Comparison of ENCODE assay signal across 33 cellular contexts in the genomic region with DNA sequence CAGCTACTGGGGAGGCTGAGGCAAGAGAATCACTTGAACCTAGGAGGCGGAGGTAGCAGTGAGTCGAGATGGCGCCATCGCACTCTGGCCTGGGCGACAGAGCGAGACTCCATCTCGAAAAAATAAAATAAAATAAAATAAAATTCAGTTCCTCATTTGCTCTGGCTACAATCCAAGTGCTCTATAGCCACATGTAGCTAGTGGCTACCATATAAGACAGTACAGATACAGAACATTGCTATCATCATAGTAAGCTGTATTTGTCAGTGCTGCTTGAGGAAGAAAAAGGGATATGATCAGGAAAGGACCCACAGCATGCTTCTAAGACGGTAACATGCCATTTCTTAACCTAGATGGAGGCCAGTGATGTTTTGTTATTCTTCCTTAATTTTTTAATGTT.
"Had no signal": no experiment of that assay in that cellular context is flagged by ENCODE, and none has a peak within 500 bp of the region (broad histone marks: within the 10 kb centered on the region; RNA-seq: fewer than 3 reads in every experiment).

No MANE protein-coding gene starts in this region.

- H3K9me3 ChIP-seq: adrenal gland, ascending aorta, gastroesophageal sphincter, pancreas, prostate gland, sigmoid colon, suprapubic skin, tibial artery, upper lobe of right lung had no signal

- H3K4me1 Mint-ChIP-seq: brain; naive thymus-derived CD8-positive, alpha-beta T cell; neural crest cell; stimulated activated effector memory CD8-positive, alpha-beta T cell treated with anti-CD3 and anti-CD28 coated beads, Interleukin-12 subunit alpha, Interleukin-12 subunit beta, amount 100 ng/mL, for 72 hours; stimulated activated naive CD8-positive, alpha-beta T cell treated with anti-CD3 and anti-CD28 coated beads, Interleukin-15, amount 100 ng/mL, for 72 hours had no signal

- H3K4me3 ChIP-seq: adrenal gland, ascending aorta, cardiac muscle cell, gastroesophageal sphincter, hepatocyte, pancreas, prostate gland, sigmoid colon, suprapubic skin, tibial artery, upper lobe of right lung had no signal

- H3K36me3 ChIP-seq: adrenal gland, pancreas, prostate gland had no signal

- H3K27ac ChIP-seq: adrenal gland, ascending aorta, cardiac muscle cell, gastroesophageal sphincter, hepatocyte, pancreas, sigmoid colon, suprapubic skin, tibial artery, upper lobe of right lung had no signal

- H3K27me3 ChIP-seq: adrenal gland, ascending aorta, cardiac muscle cell, gastroesophageal sphincter, hepatocyte, pancreas, sigmoid colon, suprapubic skin, tibial artery, upper lobe of right lung had no signal

- H3K4me1 ChIP-seq: adrenal gland, ascending aorta, gastroesophageal sphincter, pancreas, prostate gland, sigmoid colon, suprapubic skin, tibial artery, upper lobe of right lung had no signal

- H3K27ac Mint-ChIP-seq: activated naive CD8-positive, alpha-beta T cell; activated T-cell treated with anti-CD3 and anti-CD28 coated beads, Interleukin-2, amount 50 U/mL, for 72 hours; brain; effector memory CD8-positive, alpha-beta T cell; memory B cell; stimulated activated effector memory CD8-positive, alpha-beta T cell treated with anti-CD3 and anti-CD28 coated beads, Interleukin-12 subunit alpha, Interleukin-12 subunit beta, amount 100 ng/mL, for 72 hours; T-helper 1 cell treated with Interleukin-12 subunit alpha and Interleukin-12 subunit beta and Interleukin-4 antibody, amounts not matched to agents 30 μg/mL and 1 μg/mL, for 36 hours had no signal

- H3K4me3 Mint-ChIP-seq: activated naive CD8-positive, alpha-beta T cell; activated T-cell treated with anti-CD3 and anti-CD28 coated beads, Interleukin-2, amount 50 U/mL, for 72 hours; brain; effector memory CD8-positive, alpha-beta T cell; memory B cell; naive thymus-derived CD8-positive, alpha-beta T cell; neural crest cell; stimulated activated effector memory CD8-positive, alpha-beta T cell treated with anti-CD3 and anti-CD28 coated beads, Interleukin-12 subunit alpha, Interleukin-12 subunit beta, amount 100 ng/mL, for 72 hours; stimulated activated naive CD8-positive, alpha-beta T cell treated with anti-CD3 and anti-CD28 coated beads, Interleukin-15, amount 100 ng/mL, for 72 hours; T-helper 1 cell treated with Interleukin-12 subunit alpha and Interleukin-12 subunit beta and Interleukin-4 antibody, amounts not matched to agents 30 μg/mL and 1 μg/mL, for 36 hours had no signal

- H3K27me3 Mint-ChIP-seq: activated naive CD8-positive, alpha-beta T cell; brain; effector memory CD8-positive, alpha-beta T cell; memory B cell; naive thymus-derived CD8-positive, alpha-beta T cell; stimulated activated naive CD8-positive, alpha-beta T cell treated with anti-CD3 and anti-CD28 coated beads, Interleukin-15, amount 100 ng/mL, for 72 hours had no signal

- DNase-seq: activated CD4-positive, alpha-beta T cell treated with anti-CD3 and anti-CD28 coated beads for 4 hours; activated CD4-positive, alpha-beta T cell treated with anti-CD3 and anti-CD28 coated beads, Interleukin-2, amount 50 U/mL, for 4 hours; activated naive CD4-positive, alpha-beta T cell treated with Interleukin-2 at 50 U/mL for 16 hours; activated T-cell treated with anti-CD3 and anti-CD28 coated beads for 4 hours; activated T-cell treated with anti-CD3 and anti-CD28 coated beads, Interleukin-2, amount 50 U/mL, for 72 hours; adrenal gland; cortex of kidney; effector memory CD8-positive, alpha-beta T cell; kidney; midbrain; naive thymus-derived CD8-positive, alpha-beta T cell; nucleus accumbens; pancreas; retina; sigmoid colon; stimulated activated CD4-positive, alpha-beta T cell treated with anti-CD3 and anti-CD28 coated beads, Interleukin-4, amount 100 ng/mL, for 24 hours; stimulated activated naive CD8-positive, alpha-beta T cell treated with anti-CD3 and anti-CD28 coated beads, Interleukin-15, amount 100 ng/mL, for 72 hours; SW 1271; T1000; tibial artery; upper lobe of right lung had no signal

- ATAC-seq: activated T-cell treated with anti-CD3 and anti-CD28 coated beads, Interleukin-2, amount 50 U/mL, for 72 hours; effector memory CD8-positive, alpha-beta T cell; gastroesophageal sphincter; naive thymus-derived CD8-positive, alpha-beta T cell; pancreas; stimulated activated effector memory CD8-positive, alpha-beta T cell treated with anti-CD3 and anti-CD28 coated beads, Interleukin-12 subunit alpha, Interleukin-12 subunit beta, amount 100 ng/mL, for 72 hours; stimulated activated naive CD8-positive, alpha-beta T cell treated with anti-CD3 and anti-CD28 coated beads, Interleukin-15, amount 100 ng/mL, for 72 hours; upper lobe of right lung had no signal
